37 cellular contexts compared by ENCODE assay signal in the genomic region with DNA sequence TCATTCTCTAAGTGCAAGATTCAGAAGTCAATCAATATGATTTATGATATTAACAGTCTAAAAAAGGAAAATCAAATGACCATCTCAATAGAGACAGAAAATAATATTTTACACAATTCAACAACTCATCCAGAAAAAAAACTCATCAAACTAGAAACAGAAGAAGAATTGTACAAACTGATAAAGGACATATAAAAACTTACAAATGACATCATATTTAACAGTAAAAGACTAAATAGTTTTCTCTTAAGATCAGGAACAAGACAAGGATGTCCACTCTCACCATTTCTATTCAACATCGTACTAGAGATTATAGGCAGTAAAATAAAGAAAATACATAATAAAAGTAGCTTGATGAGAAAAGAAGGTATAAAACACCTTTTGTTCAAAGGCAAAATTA.
"Had no signal": no experiment of that assay in that cellular context is flagged by ENCODE, and none has a peak within 500 bp of the region (broad histone marks: within the 10 kb centered on the region; RNA-seq: fewer than 3 reads in every experiment).

No MANE protein-coding gene starts in this region.

- H3K27me3 Mint-ChIP-seq: activated B cell treated with CpG ODN at 0.5 μM for 24 hours; activated CD4-positive, alpha-beta memory T cell treated with anti-CD3 and anti-CD28 coated beads, Interleukin-2, amount 10 ng/mL, durations not matched to agents 7 days and 5 days; activated CD4-positive, alpha-beta T cell treated with anti-CD3 and anti-CD28 coated beads, Interleukin-2, amount 10 ng/mL, durations not matched to agents 24 days and 14 days; activated CD8-positive, alpha-beta memory T cell treated with anti-CD3 and anti-CD28 coated beads, Interleukin-2, amount 10 ng/mL, durations not matched to agents 7 days and 5 days; activated naive CD4-positive, alpha-beta T cell treated with anti-CD3 and anti-CD28 coated beads, Interleukin-2, amount 10 ng/mL, durations not matched to agents 7 days and 5 days; activated naive CD8-positive, alpha-beta T cell; activated naive CD8-positive, alpha-beta T cell treated with anti-CD3 and anti-CD28 coated beads, Interleukin-2, amount 10 ng/mL, durations not matched to agents 7 days and 5 days; activated T-cell treated with anti-CD3 and anti-CD28 coated beads, Interleukin-2, amount 50 U/mL, for 24 hours; brain; central memory CD8-positive, alpha-beta T cell had no signal

- H3K36me3 ChIP-seq: ascending aorta, cardiac muscle cell had no signal

- H3K27me3 ChIP-seq: ascending aorta, cardiac muscle cell had no signal

- H3K36me3 Mint-ChIP-seq: activated CD8-positive, alpha-beta memory T cell treated with anti-CD3 and anti-CD28 coated beads, Interleukin-2, amount 10 ng/mL, durations not matched to agents 7 days and 5 days; activated naive CD4-positive, alpha-beta T cell treated with anti-CD3 and anti-CD28 coated beads, Interleukin-2, amount 10 ng/mL, durations not matched to agents 7 days and 5 days; activated naive CD4-positive, alpha-beta T cell treated with anti-CD3 and anti-CD28 coated beads, Interleukin-2, amount 50 U/mL, for 24 hours; activated naive CD8-positive, alpha-beta T cell; activated naive CD8-positive, alpha-beta T cell treated with anti-CD3 and anti-CD28 coated beads, Interleukin-2, amount 10 ng/mL, durations not matched to agents 7 days and 5 days; brain had no signal

- H3K4me3 ChIP-seq: ascending aorta, cardiac muscle cell had no signal

- H3K27ac Mint-ChIP-seq: activated B cell treated with CpG ODN at 0.5 μM for 24 hours; activated CD4-positive, alpha-beta memory T cell treated with anti-CD3 and anti-CD28 coated beads, Interleukin-2, amount 10 ng/mL, durations not matched to agents 7 days and 5 days; activated CD4-positive, alpha-beta T cell treated with anti-CD3 and anti-CD28 coated beads, Interleukin-2, amount 10 ng/mL, durations not matched to agents 24 days and 14 days; activated CD8-positive, alpha-beta memory T cell treated with anti-CD3 and anti-CD28 coated beads, Interleukin-2, amount 10 ng/mL, durations not matched to agents 7 days and 5 days; activated CD8-positive, alpha-beta T cell treated with anti-CD3 and anti-CD28 coated beads, Interleukin-2, amount 10 ng/mL, durations not matched to agents 7 days and 5 days; activated naive CD4-positive, alpha-beta T cell treated with anti-CD3 and anti-CD28 coated beads, Interleukin-2, amount 10 ng/mL, durations not matched to agents 7 days and 5 days; activated naive CD4-positive, alpha-beta T cell treated with anti-CD3 and anti-CD28 coated beads, Interleukin-2, amount 50 U/mL, for 24 hours; activated naive CD8-positive, alpha-beta T cell; activated naive CD8-positive, alpha-beta T cell treated with anti-CD3 and anti-CD28 coated beads, Interleukin-2, amount 10 ng/mL, durations not matched to agents 7 days and 5 days; activated naive CD8-positive, alpha-beta T cell treated with anti-CD3 and anti-CD28 coated beads, Interleukin-2, amount 50 U/mL, for 24 hours; activated T-cell treated with anti-CD3 and anti-CD28 coated beads, Interleukin-2, amount 50 U/mL, for 24 hours; activated T-helper 2 cell treated with anti-CD3 and anti-CD28 coated beads, Interferon-gamma antibody, Interleukin-2, Interleukin-4, amounts not matched to agents 10 μg/mL and 5 μg/mL and 100 μg/mL, durations not matched to agents 14 hours and 24 hours and 36 hours; brain; T-helper 1 cell treated with Interleukin-12 subunit alpha and Interleukin-12 subunit beta and Interleukin-4 antibody, amounts not matched to agents 30 μg/mL and 1 μg/mL, for 36 hours; T-helper 2 cell treated with Interferon-gamma antibody and Interleukin-4, amounts not matched to agents 5 μg/mL and 100 μg/mL, for 36 hours had no signal

- ATAC-seq: activated CD8-positive, alpha-beta memory T cell treated with anti-CD3 and anti-CD28 coated beads, Interleukin-2, amount 10 ng/mL, durations not matched to agents 7 days and 5 days; activated CD8-positive, alpha-beta T cell treated with anti-CD3 and anti-CD28 coated beads, Interleukin-2, amount 10 ng/mL, durations not matched to agents 7 days and 5 days; activated naive CD8-positive, alpha-beta T cell treated with anti-CD3 and anti-CD28 coated beads, Interleukin-2, amount 50 U/mL, for 24 hours had no signal

- H3K4me1 Mint-ChIP-seq: activated B cell treated with CpG ODN at 0.5 μM for 24 hours; activated CD4-positive, alpha-beta memory T cell treated with anti-CD3 and anti-CD28 coated beads, Interleukin-2, amount 10 ng/mL, durations not matched to agents 7 days and 5 days; activated CD4-positive, alpha-beta T cell treated with anti-CD3 and anti-CD28 coated beads, Interleukin-2, amount 10 ng/mL, durations not matched to agents 24 days and 14 days; activated CD8-positive, alpha-beta memory T cell treated with anti-CD3 and anti-CD28 coated beads, Interleukin-2, amount 10 ng/mL, durations not matched to agents 7 days and 5 days; activated naive CD4-positive, alpha-beta T cell treated with anti-CD3 and anti-CD28 coated beads, Interleukin-2, amount 10 ng/mL, durations not matched to agents 7 days and 5 days; activated naive CD4-positive, alpha-beta T cell treated with anti-CD3 and anti-CD28 coated beads, Interleukin-2, amount 50 U/mL, for 24 hours; activated naive CD8-positive, alpha-beta T cell treated with anti-CD3 and anti-CD28 coated beads, Interleukin-2, amount 10 ng/mL, durations not matched to agents 7 days and 5 days; activated naive CD8-positive, alpha-beta T cell treated with anti-CD3 and anti-CD28 coated beads, Interleukin-2, amount 50 U/mL, for 24 hours; brain; central memory CD8-positive, alpha-beta T cell had no signal

- H3K4me3 Mint-ChIP-seq: activated B cell treated with CpG ODN at 0.5 μM for 24 hours; activated CD4-positive, alpha-beta memory T cell treated with anti-CD3 and anti-CD28 coated beads, Interleukin-2, amount 10 ng/mL, durations not matched to agents 7 days and 5 days; activated CD4-positive, alpha-beta T cell treated with anti-CD3 and anti-CD28 coated beads, Interleukin-2, amount 10 ng/mL, durations not matched to agents 24 days and 14 days; activated CD8-positive, alpha-beta memory T cell treated with anti-CD3 and anti-CD28 coated beads, Interleukin-2, amount 10 ng/mL, durations not matched to agents 7 days and 5 days; activated CD8-positive, alpha-beta T cell treated with anti-CD3 and anti-CD28 coated beads, Interleukin-2, amount 10 ng/mL, durations not matched to agents 7 days and 5 days; activated naive CD4-positive, alpha-beta T cell treated with anti-CD3 and anti-CD28 coated beads, Interleukin-2, amount 10 ng/mL, durations not matched to agents 7 days and 5 days; activated naive CD4-positive, alpha-beta T cell treated with anti-CD3 and anti-CD28 coated beads, Interleukin-2, amount 50 U/mL, for 24 hours; activated naive CD8-positive, alpha-beta T cell; activated naive CD8-positive, alpha-beta T cell treated with anti-CD3 and anti-CD28 coated beads, Interleukin-2, amount 10 ng/mL, durations not matched to agents 7 days and 5 days; activated naive CD8-positive, alpha-beta T cell treated with anti-CD3 and anti-CD28 coated beads, Interleukin-2, amount 50 U/mL, for 24 hours; activated T-cell treated with anti-CD3 and anti-CD28 coated beads, Interleukin-2, amount 50 U/mL, for 24 hours; brain; central memory CD8-positive, alpha-beta T cell; T-helper 1 cell treated with Interleukin-12 subunit alpha and Interleukin-12 subunit beta and Interleukin-4 antibody, amounts not matched to agents 30 μg/mL and 1 μg/mL, for 36 hours; T-helper 2 cell treated with Interferon-gamma antibody and Interleukin-4, amounts not matched to agents 5 μg/mL and 100 μg/mL, for 36 hours had no signal

- FAIRE-seq: bronchial epithelial cell, TTC549 had no signal

- H3K9me3 Mint-ChIP-seq: activated CD4-positive, alpha-beta memory T cell treated with anti-CD3 and anti-CD28 coated beads, Interleukin-2, amount 10 ng/mL, durations not matched to agents 7 days and 5 days; activated CD4-positive, alpha-beta T cell treated with anti-CD3 and anti-CD28 coated beads, Interleukin-2, amount 10 ng/mL, durations not matched to agents 24 days and 14 days; activated naive CD4-positive, alpha-beta T cell treated with anti-CD3 and anti-CD28 coated beads, Interleukin-2, amount 10 ng/mL, durations not matched to agents 7 days and 5 days; activated naive CD4-positive, alpha-beta T cell treated with anti-CD3 and anti-CD28 coated beads, Interleukin-2, amount 50 U/mL, for 24 hours; activated naive CD8-positive, alpha-beta T cell treated with anti-CD3 and anti-CD28 coated beads, Interleukin-2, amount 10 ng/mL, durations not matched to agents 7 days and 5 days; activated naive CD8-positive, alpha-beta T cell treated with anti-CD3 and anti-CD28 coated beads, Interleukin-2, amount 50 U/mL, for 24 hours; activated T-cell treated with anti-CD3 and anti-CD28 coated beads, Interleukin-2, amount 50 U/mL, for 24 hours; activated T-helper 2 cell treated with anti-CD3 and anti-CD28 coated beads, Interferon-gamma antibody, Interleukin-2, Interleukin-4, amounts not matched to agents 10 μg/mL and 5 μg/mL and 100 μg/mL, durations not matched to agents 14 hours and 24 hours and 36 hours; T-helper 1 cell treated with Interleukin-12 subunit alpha and Interleukin-12 subunit beta and Interleukin-4 antibody, amounts not matched to agents 30 μg/mL and 1 μg/mL, for 36 hours; T-helper 2 cell treated with Interferon-gamma antibody and Interleukin-4, amounts not matched to agents 5 μg/mL and 100 μg/mL, for 36 hours had no signal

- H3K4me1 ChIP-seq: ascending aorta had no signal

- H3K27ac ChIP-seq: ascending aorta, cardiac muscle cell, VCaP had no signal

- H3K9me3 ChIP-seq: ascending aorta had no signal

- DNase-seq: activated B cell treated with CpG ODN at 0.5 μM for 24 hours; activated CD4-positive, alpha-beta memory T cell treated with anti-CD3 and anti-CD28 coated beads, Interleukin-2, amount 10 ng/mL, durations not matched to agents 7 days and 5 days; activated CD4-positive, alpha-beta T cell treated with anti-CD3 and anti-CD28 coated beads for 4 hours; activated CD4-positive, alpha-beta T cell treated with anti-CD3 and anti-CD28 coated beads, Interleukin-2, amount 10 ng/mL, durations not matched to agents 24 days and 14 days; activated CD4-positive, alpha-beta T cell treated with anti-CD3 and anti-CD28 coated beads, Interleukin-2, amount 50 U/mL, for 48 hours; activated CD4-positive, CD25-positive, alpha-beta regulatory T cell treated with anti-CD3 and anti-CD28 coated beads, Interleukin-2, amount 50 U/mL, for 72 hours; activated CD8-positive, alpha-beta memory T cell treated with anti-CD3 and anti-CD28 coated beads for 24 hours; activated CD8-positive, alpha-beta memory T cell treated with anti-CD3 and anti-CD28 coated beads, Interleukin-2, amount 10 ng/mL, durations not matched to agents 7 days and 5 days; activated CD8-positive, alpha-beta memory T cell treated with anti-CD3 and anti-CD28 coated beads, Interleukin-2, amount 50 U/mL, for 48 hours; activated CD8-positive, alpha-beta T cell treated with anti-CD3 and anti-CD28 coated beads, Interleukin-2, amount 10 ng/mL, durations not matched to agents 7 days and 5 days; activated effector memory CD4-positive, alpha-beta T cell treated with Interleukin-2 at 50 U/mL for 16 hours; activated gamma-delta T cell; activated naive CD4-positive, alpha-beta T cell treated with anti-CD3 and anti-CD28 coated beads, Interleukin-2, amount 10 ng/mL, durations not matched to agents 7 days and 5 days; activated naive CD4-positive, alpha-beta T cell treated with Interleukin-2 at 50 U/mL for 16 hours; activated naive CD8-positive, alpha-beta T cell treated with anti-CD3 and anti-CD28 coated beads, Interleukin-2, amount 10 ng/mL, durations not matched to agents 7 days and 5 days; activated naive CD8-positive, alpha-beta T cell treated with anti-CD3 and anti-CD28 coated beads, Interleukin-2, amount 50 U/mL, for 24 hours; activated T-cell treated with anti-CD3 and anti-CD28 coated beads, Interleukin-2, amount 50 U/mL, for 24 hours; activated T-cell treated with anti-CD3 and anti-CD28 coated beads, Interleukin-2, amount 50 U/mL, for 48 hours; amygdala; anterior cingulate cortex; caudate nucleus; cerebellar nuclear complex; T-helper 1 cell; T-helper 2 cell; T-helper 9 cell had no signal
